19 cellular contexts compared by ENCODE assay signal in the genomic region with DNA sequence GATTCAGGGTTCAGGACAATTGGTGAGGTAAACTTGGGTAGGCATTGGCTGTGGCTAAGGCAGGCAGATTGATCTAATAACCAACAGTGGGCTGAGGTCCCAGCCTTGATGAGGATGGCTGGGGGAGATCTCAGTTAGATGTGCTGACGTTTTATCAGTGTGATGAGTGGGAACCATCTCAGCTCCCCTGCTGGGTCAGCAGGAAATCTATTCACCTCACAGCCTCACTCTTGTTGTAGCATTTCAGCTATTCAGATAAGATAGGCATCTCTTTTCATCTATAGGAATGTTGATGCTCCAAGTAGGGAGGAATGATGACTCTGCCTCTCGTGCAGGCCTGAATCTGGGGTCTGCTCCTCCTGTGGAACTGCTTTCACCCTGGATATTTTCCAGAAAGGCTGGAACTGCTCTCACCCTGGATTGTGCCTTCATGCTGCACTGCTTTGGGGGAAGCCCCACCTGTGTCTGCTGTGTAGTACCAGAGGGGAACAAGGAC.
A peak's percentile ranks its signal among the peaks of the same experiment; 100 is the strongest.
DNase-seq lines count a peak whose midpoint lies in the region; ATAC-seq, FAIRE-seq and TF ChIP-seq lines count a peak whose summit lies in the region.
"Had no signal": no experiment of that assay in that cellular context is flagged by ENCODE, and none has a peak within 500 bp of the region (broad histone marks: within the 10 kb centered on the region; RNA-seq: fewer than 3 reads in every experiment).

No MANE protein-coding gene starts in this region.

- 65% methylated on average over 2 of the region's 2 CpGs; no CpG with 5 or more reads in 1 of the 2 experiments for WGBS in H1 (ENCODE audit: extremely low coverage in 1 of 2, insufficient coverage in 1 of 2, insufficient read length in 1 of 2, insufficient replicate concordance in 2 of 2, low coverage in 1 of 2, low lambda C conversion rate in 2 of 2, missing lambda C conversion rate in 1 of 2), 2 experiments

- no peak for TF ChIP-seq EP300 in H1 (IDR thresholded peaks at IDR 0.05; ENCODE audit: borderline replicate concordance in 1 of 2, low read depth in 2 of 2, low read length in 2 of 2)

- CTCF ChIA-PET in Caco-2 (lab: Charles Lee): no interaction called here
- CTCF ChIA-PET in H1 (lab: Charles Lee; ENCODE audit: partially characterized antibody): no interaction called here
- CTCF ChIA-PET in activated CD8-positive, alpha-beta memory T cell treated with anti-CD3 and anti-CD28 coated beads, Interleukin-2, amount 10 ng/mL, durations not matched to agents 7 days and 5 days (lab: Charles Lee): no interaction called here

- H3K4me3 Mint-ChIP-seq in Caco-2 (ENCODE audit: unreplicated experiment): no peak overlapping the region
- no peak overlapping the region for H3K4me3 Mint-ChIP-seq in stimulated activated naive CD8-positive, alpha-beta T cell treated with anti-CD3 and anti-CD28 coated beads, Interleukin-15, amount 100 ng/mL, for 72 hours
- H3K4me3 Mint-ChIP-seq in activated CD8-positive, alpha-beta memory T cell treated with anti-CD3 and anti-CD28 coated beads, Interleukin-2, amount 10 ng/mL, durations not matched to agents 7 days and 5 days: no peak overlapping the region
- H3K4me3 Mint-ChIP-seq: HFFc6, IgD-negative memory B cell had no signal

- H3K36me3 ChIP-seq in Caco-2 (ENCODE audit: control insufficient read depth, insufficient read depth, low read length) (no peaks in the 10 kb centered on the region), HUES48 (ENCODE audit: control insufficient read depth, insufficient read depth, low read length) (no peaks in the 10 kb centered on the region), H1 (ENCODE audit: control insufficient read depth in 2 of 4, insufficient read depth in 4 of 4, low read length in 3 of 4) (no peaks in the 10 kb centered on the region)
- H3K36me3 ChIP-seq: BLaER1 had no signal

- no peak overlapping the region for H4K5ac ChIP-seq in H1 (ENCODE audit: insufficient read length, low read depth, low read length)

- H2AFZ ChIP-seq in H1 (ENCODE audit: low read length): peak overlapping the region; percentile 77; the same call in 1 of the 2 replicates

- no peak overlapping the region for H2BK20ac ChIP-seq in H1 (ENCODE audit: low read length)

- no TSS peak for BruUV-seq in Caco-2 (replicated peaks; lab: Mats Ljungman, UMichigan)

- peak overlapping the region; percentile 3 for H3K27ac Mint-ChIP-seq in Caco-2 (ENCODE audit: unreplicated experiment)
- H3K27ac Mint-ChIP-seq in stimulated activated naive CD8-positive, alpha-beta T cell treated with anti-CD3 and anti-CD28 coated beads, Interleukin-15, amount 100 ng/mL, for 72 hours: no peak overlapping the region
- H3K27ac Mint-ChIP-seq in activated CD8-positive, alpha-beta memory T cell treated with anti-CD3 and anti-CD28 coated beads, Interleukin-2, amount 10 ng/mL, durations not matched to agents 7 days and 5 days: no peak overlapping the region
- H3K27ac Mint-ChIP-seq: HFFc6, IgD-negative memory B cell had no signal

- H3K9ac ChIP-seq in HUES48 (ENCODE audit: low read depth, low read length) (no peak overlapping the region), H1 (replicated peaks in 1 of 4; ENCODE audit: extremely low read depth in 1 of 4, low read depth in 3 of 4, low read length in 3 of 4) (no peak overlapping the region)
- H3K9ac ChIP-seq: BLaER1 had no signal

- H2AK5ac ChIP-seq in H1 (ENCODE audit: low read depth, low read length): no peak overlapping the region

- peak in 1 of 2 experiments; percentile 5 for DNase-seq in Caco-2
- DNase-seq in H1 (ENCODE audit: low read depth in 1 of 2, low spot score in 2 of 2): peak in 1 of 2 experiments; percentile 9
- peak; percentile 73 for DNase-seq in islet precursor cell
- no peak for DNase-seq in stimulated activated naive CD8-positive, alpha-beta T cell treated with anti-CD3 and anti-CD28 coated beads, Interleukin-15, amount 100 ng/mL, for 72 hours
- DNase-seq in activated effector memory CD4-positive, alpha-beta T cell treated with Interleukin-2 at 50 U/mL for 16 hours: no peak
- no peak for DNase-seq in NCI-H1048 (lab: John Stamatoyannopoulos, UW)
- no peak for DNase-seq in activated CD8-positive, alpha-beta memory T cell treated with anti-CD3 and anti-CD28 coated beads, Interleukin-2, amount 10 ng/mL, durations not matched to agents 7 days and 5 days
- DNase-seq: 8988T, AML-193, Calu3, DMS79, GOT3, HCEC 1CT, HFFc6 had no signal

- no peaks in the 10 kb centered on the region for H3K27me3 Mint-ChIP-seq in Caco-2 (ENCODE audit: insufficient read depth, unreplicated experiment)
- no peaks in the 10 kb centered on the region for H3K27me3 Mint-ChIP-seq in stimulated activated naive CD8-positive, alpha-beta T cell treated with anti-CD3 and anti-CD28 coated beads, Interleukin-15, amount 100 ng/mL, for 72 hours
- no peaks in the 10 kb centered on the region for H3K27me3 Mint-ChIP-seq in activated CD8-positive, alpha-beta memory T cell treated with anti-CD3 and anti-CD28 coated beads, Interleukin-2, amount 10 ng/mL, durations not matched to agents 7 days and 5 days
- H3K27me3 Mint-ChIP-seq: IgD-negative memory B cell had no signal

- no peak for TF ChIP-seq POLR2A in H1 (IDR thresholded peaks at IDR 0.05; ENCODE audit: control extremely low read depth in 1 of 2, low read depth in 2 of 2, low read length in 2 of 2)

- peak overlapping the region; percentile 59 for H3K27ac ChIP-seq in HUES48 (ENCODE audit: low read depth, low read length)
- no peak overlapping the region for H3K27ac ChIP-seq in H1 (ENCODE audit: low read depth, low read length)
- H3K27ac ChIP-seq: BLaER1 had no signal

- H3K4ac ChIP-seq in H1 (replicated peaks; ENCODE audit: insufficient read length, low read depth, low read length): no peak overlapping the region

- no peak overlapping the region for H4K8ac ChIP-seq in H1 (ENCODE audit: extremely low read depth, insufficient read depth, low read length)

- intact Hi-C loops in Caco-2 (cut with micrococcal nuclease; ENCODE audit: unreplicated experiment): no loop called here

- H3K79me2 ChIP-seq in H1 (ENCODE audit: control insufficient read depth in 1 of 2, insufficient read depth in 2 of 2, low read length in 2 of 2): no peaks in the 10 kb centered on the region

- H2BK5ac ChIP-seq in H1 (ENCODE audit: low read depth, low read length): no peak overlapping the region

- ATAC-seq in stimulated activated naive CD8-positive, alpha-beta T cell treated with anti-CD3 and anti-CD28 coated beads, Interleukin-15, amount 100 ng/mL, for 72 hours: no peak
- no peak for ATAC-seq in activated CD8-positive, alpha-beta memory T cell treated with anti-CD3 and anti-CD28 coated beads, Interleukin-2, amount 10 ng/mL, durations not matched to agents 7 days and 5 days

- H3K79me1 ChIP-seq in H1 (ENCODE audit: low read depth, low read length): no peaks in the 10 kb centered on the region

- H3K9me3 ChIP-seq in Caco-2 (peaks cover 9% of the 10 kb centered on the region), HUES48 (ENCODE audit: control insufficient read depth, insufficient read depth, low read length) (no peaks in the 10 kb centered on the region), H1 (ENCODE audit: insufficient read depth in 2 of 2, low read depth in 1 of 2, low read length in 1 of 2) (no peaks in the 10 kb centered on the region)
- H3K9me3 ChIP-seq: BLaER1 had no signal

- no peak overlapping the region for H3K23ac ChIP-seq in H1 (ENCODE audit: insufficient read length)

- H3K4me2 ChIP-seq in H1 (ENCODE audit: insufficient read depth in 1 of 2, low read depth in 2 of 2, low read length in 2 of 2): no peak overlapping the region
- H3K4me2 ChIP-seq: BLaER1 had no signal

- H3K4me1 Mint-ChIP-seq in Caco-2 (ENCODE audit: low read depth, unreplicated experiment): peaks cover 8% of the 10 kb centered on the region
- no peaks in the 10 kb centered on the region for H3K4me1 Mint-ChIP-seq in stimulated activated naive CD8-positive, alpha-beta T cell treated with anti-CD3 and anti-CD28 coated beads, Interleukin-15, amount 100 ng/mL, for 72 hours
- H3K4me1 Mint-ChIP-seq in activated CD8-positive, alpha-beta memory T cell treated with anti-CD3 and anti-CD28 coated beads, Interleukin-2, amount 10 ng/mL, durations not matched to agents 7 days and 5 days: no peaks in the 10 kb centered on the region
- H3K4me1 Mint-ChIP-seq: IgD-negative memory B cell had no signal

- H3K23me2 ChIP-seq in H1 (ENCODE audit: low read depth, low read length): no peaks in the 10 kb centered on the region

- H2BK15ac ChIP-seq in H1 (ENCODE audit: low read length): no peak overlapping the region

- no peak overlapping the region for H2BK120ac ChIP-seq in H1 (replicated peaks; ENCODE audit: low read depth, low read length)

- TF ChIP-seq RAD21 in H1 (IDR thresholded peaks at IDR 0.05 in 1 of 2, conservative IDR thresholded peaks at IDR 0.05 in 1 of 2; ENCODE audit: low read depth in 2 of 2, low read length in 2 of 2): no peak

- H3K27me3 ChIP-seq in Caco-2 (replicated peaks; ENCODE audit: control insufficient read depth, insufficient read depth, low read length): no peaks in the 10 kb centered on the region
- no peaks in the 10 kb centered on the region for H3K27me3 ChIP-seq in HUES48 (ENCODE audit: control insufficient read depth, insufficient read depth, low read length)
- H3K27me3 ChIP-seq in H1 (replicated peaks in 1 of 4; ENCODE audit: control insufficient read depth in 3 of 4, extremely low read depth in 1 of 4, insufficient read depth in 3 of 4, low read length in 3 of 4): no peaks in the 10 kb centered on the region
- H3K27me3 ChIP-seq: BLaER1 had no signal

- no peak overlapping the region for H3K14ac ChIP-seq in H1 (ENCODE audit: insufficient read length)

- H3K9me3 Mint-ChIP-seq in Caco-2 (ENCODE audit: unreplicated experiment): peaks cover 19% of the 10 kb centered on the region
- peaks cover 8 to 14% of the 10 kb centered on the region in 2 donors for H3K9me3 Mint-ChIP-seq in stimulated activated naive CD8-positive, alpha-beta T cell treated with anti-CD3 and anti-CD28 coated beads, Interleukin-15, amount 100 ng/mL, for 72 hours
- peaks cover 10% of the 10 kb centered on the region for H3K9me3 Mint-ChIP-seq in activated CD8-positive, alpha-beta memory T cell treated with anti-CD3 and anti-CD28 coated beads, Interleukin-2, amount 10 ng/mL, durations not matched to agents 7 days and 5 days (ENCODE audit: low read depth)

- no peak overlapping the region for H4K91ac ChIP-seq in H1 (replicated peaks; ENCODE audit: insufficient read length, low read length)

- H3K4me3 ChIP-seq in Caco-2 (ENCODE audit: low read depth, low read length) (no peak overlapping the region), HUES48 (ENCODE audit: low read depth, low read length) (no peak overlapping the region), H1 (ENCODE audit: extremely low read depth in 1 of 4, insufficient read depth in 2 of 4, low read depth in 3 of 4, low read length in 4 of 4) (no peak overlapping the region)
- H3K4me3 ChIP-seq: BLaER1 had no signal

- peaks cover 11% of the 10 kb centered on the region for H3K4me1 ChIP-seq in Caco-2
- peaks cover 7% of the 10 kb centered on the region for H3K4me1 ChIP-seq in HUES48 (ENCODE audit: control insufficient read depth, insufficient read depth, low read length)
- peaks cover 0 to 4% (median 2%) of the 10 kb centered on the region in 4 experiments; a peak in 3 of 7 replicates for H3K4me1 ChIP-seq in H1 (replicated peaks in 1 of 4; ENCODE audit: control insufficient read depth in 3 of 4, insufficient read depth in 4 of 4, low read length in 3 of 4)
- H3K4me1 ChIP-seq: BLaER1 had no signal

- H2BK12ac ChIP-seq in H1 (ENCODE audit: low read depth, low read length): no peak overlapping the region; the same call in 1 of the 2 replicates

- TF ChIP-seq CTCF in Caco-2 (IDR thresholded peaks at IDR 0.05; ENCODE audit: insufficient read depth in 1 of 2, low read depth in 1 of 2, low read length in 1 of 2, severe bottlenecking in 1 of 2, unreplicated experiment in 1 of 2) (no peak), H1 (IDR thresholded peaks at IDR 0.05; ENCODE audit: control extremely low read depth in 1 of 3, insufficient read depth in 1 of 3, low read depth in 1 of 3, low read length in 3 of 3) (no peak)

- no peak overlapping the region for H3K18ac ChIP-seq in H1 (ENCODE audit: extremely low read depth, low read length)

- no peaks in the 10 kb centered on the region for H4K20me1 ChIP-seq in H1 (replicated peaks in 1 of 2; ENCODE audit: control insufficient read depth in 1 of 2, insufficient read depth in 2 of 2, low read length in 2 of 2)
- H4K20me1 ChIP-seq: BLaER1 had no signal

- no peak for FAIRE-seq in H1 (lab: Jason Lieb, UNC)
- FAIRE-seq: G401.6, GM12892 had no signal

- H3K56ac ChIP-seq in H1 (replicated peaks; ENCODE audit: insufficient read length, low read depth, low read length): no peak overlapping the region

- no peaks in the 10 kb centered on the region for H3K36me3 Mint-ChIP-seq in Caco-2 (ENCODE audit: insufficient read depth, unreplicated experiment)
- H3K36me3 Mint-ChIP-seq in activated CD8-positive, alpha-beta memory T cell treated with anti-CD3 and anti-CD28 coated beads, Interleukin-2, amount 10 ng/mL, durations not matched to agents 7 days and 5 days: no peaks in the 10 kb centered on the region
- H3K36me3 Mint-ChIP-seq: IgD-negative memory B cell had no signal

- POLR2A ChIA-PET in Caco-2 (lab: Charles Lee): no interaction called here
- POLR2A ChIA-PET in H1 (lab: Charles Lee; ENCODE audit: partially characterized antibody): no interaction called here
